In genomic region chr17:34981538-34982241, GRCh38 we compare ENCODE assay signal across 7 cellular contexts.
DNase-seq lines count a peak whose midpoint lies in the region; ATAC-seq and TF ChIP-seq lines count a peak whose summit lies in the region.

No MANE protein-coding gene starts in this region.

- DNase-seq in GM04504 (ENCODE audit: low read depth) (peak; percentile 27), NCI-H1436 (lab: John Stamatoyannopoulos, UW) (peak; percentile 68), cardiac fibroblast (ENCODE audit: low read depth in 2 of 2) (peak; percentile 23 to 26), GM19238 (ENCODE audit: insufficient read length, low spot score) (no peak), dedifferentiated amniotic fluid mesenchymal stem cell (ENCODE audit: extremely low spot score) (no peak)

- H3K9ac ChIP-seq in mucosa of stomach (ENCODE audit: low read length) = peak overlapping the region; percentile 98

- no peaks in the 10 kb centered on the region for H3K27me3 ChIP-seq in mucosa of stomach (ENCODE audit: control insufficient read depth, insufficient read depth, low read length)

- TF ChIP-seq CTCF in cardiac fibroblast (IDR thresholded peaks at IDR 0.05; ENCODE audit: low read depth, low read length) = no peak

- H3K4me1 ChIP-seq in mucosa of stomach (ENCODE audit: control insufficient read depth, insufficient read depth, low read length) = peaks cover 11% of the 10 kb centered on the region

- no peak for ATAC-seq in HG03457 (IDR thresholded peaks at IDR 0.05; ENCODE audit: unreplicated experiment)

- H3K4me3 ChIP-seq in cardiac fibroblast (replicated peaks in 1 of 2; ENCODE audit: low read depth in 2 of 2, low read length in 2 of 2) (peak overlapping the region; percentile 71 to 72), mucosa of stomach (ENCODE audit: low read length) (peak overlapping the region; percentile 79)

- no peaks in the 10 kb centered on the region for H3K9me3 ChIP-seq in mucosa of stomach (ENCODE audit: control insufficient read depth, low read length)

- H3K36me3 ChIP-seq in mucosa of stomach (ENCODE audit: control insufficient read depth, insufficient read depth, low read length) = no peaks in the 10 kb centered on the region

Comparison
In these comparisons a context has a peak if more than half of its experiments do, and no peak if none do; other contexts are left out.
1. DNase-seq: peak in GM04504 (single experiment), NCI-H1436 (single experiment) and cardiac fibroblast (2 of 2); none in GM19238 (single experiment) and dedifferentiated amniotic fluid mesenchymal stem cell (single experiment).